In the genomic region with DNA sequence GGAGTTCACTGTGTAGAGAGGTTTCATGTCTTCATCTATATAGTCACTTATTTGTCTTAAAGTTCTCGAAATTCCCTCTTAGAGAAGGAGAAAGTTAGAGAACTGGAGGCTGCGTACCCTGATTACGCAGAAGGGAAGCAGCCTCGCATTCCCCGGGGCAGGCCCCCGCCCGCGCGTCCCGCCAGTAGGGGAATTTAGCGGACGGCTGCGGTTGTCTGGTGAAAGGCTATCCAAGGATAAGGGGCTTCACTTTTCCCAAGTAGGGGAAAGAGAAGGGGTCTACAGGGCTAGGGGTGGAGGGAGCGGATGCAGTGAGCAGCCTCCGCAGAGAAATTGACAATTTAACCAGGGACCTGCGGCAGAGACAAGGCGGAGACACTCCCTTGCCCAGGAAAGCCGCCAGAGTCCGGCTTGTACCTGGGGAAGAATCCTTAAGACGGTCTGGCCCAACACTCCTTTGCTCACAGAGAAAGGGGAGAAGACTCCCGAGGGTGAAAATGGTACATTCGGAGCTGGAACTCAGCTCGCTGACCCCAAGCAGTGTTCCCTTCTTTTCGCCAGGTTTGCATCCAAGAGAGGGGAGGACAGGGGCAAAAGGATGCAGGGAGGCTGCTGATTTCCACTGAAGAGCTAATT, we compare ENCODE assay signal across 9 cellular contexts. TPM values are rescaled to one million over a fixed set of nuclear protein-coding genes. Genes with fewer than 3 reads are reported as not detected.
DNase-seq lines count a peak whose midpoint lies in the region; ATAC-seq lines count a peak whose summit lies in the region.
"Had no signal": no experiment of that assay in that cellular context is flagged by ENCODE, and none has a peak within 500 bp of the region (broad histone marks: within the 10 kb centered on the region; RNA-seq: fewer than 3 reads in every experiment).

No MANE protein-coding gene starts in this region.

- H3K27ac ChIP-seq in iPS DF 6.9 (ENCODE audit: low read length): no peak overlapping the region
- H3K27ac ChIP-seq in rectal smooth muscle tissue (ENCODE audit: low read depth, low read length): peak overlapping the region; percentile 96

- H3K27ac Mint-ChIP-seq in activated CD8-positive, alpha-beta memory T cell treated with anti-CD3 and anti-CD28 coated beads, Interleukin-2, amount 10 ng/mL, durations not matched to agents 7 days and 5 days: no peak overlapping the region

- CTCF ChIA-PET in activated CD8-positive, alpha-beta memory T cell treated with anti-CD3 and anti-CD28 coated beads, Interleukin-2, amount 10 ng/mL, durations not matched to agents 7 days and 5 days (lab: Charles Lee): no interaction called here

- H3K27me3 ChIP-seq in iPS DF 6.9 (ENCODE audit: control insufficient read depth, insufficient read depth, low read length) (peaks cover 37% of the 10 kb centered on the region), rectal smooth muscle tissue (ENCODE audit: control insufficient read depth, insufficient read depth, low read length) (no peaks in the 10 kb centered on the region)

- H3K4me1 ChIP-seq in iPS DF 6.9 (ENCODE audit: control insufficient read depth, insufficient read depth, low read length) (no peaks in the 10 kb centered on the region; the same call in 1 of the 2 replicates), rectal smooth muscle tissue (ENCODE audit: control insufficient read depth, insufficient read depth, low read length) (peaks cover 8% of the 10 kb centered on the region)

- peak overlapping the region; percentile 87 for H3K9ac ChIP-seq in rectal smooth muscle tissue (ENCODE audit: low read length)

- H3K36me3 Mint-ChIP-seq in activated CD8-positive, alpha-beta memory T cell treated with anti-CD3 and anti-CD28 coated beads, Interleukin-2, amount 10 ng/mL, durations not matched to agents 7 days and 5 days: no peaks in the 10 kb centered on the region

- no peak overlapping the region for H3K4me3 Mint-ChIP-seq in activated CD8-positive, alpha-beta memory T cell treated with anti-CD3 and anti-CD28 coated beads, Interleukin-2, amount 10 ng/mL, durations not matched to agents 7 days and 5 days

- no CpG with 5 or more reads among the region's 24 CpGs for WGBS in iPS DF 6.9 (ENCODE audit: insufficient coverage, insufficient read length)

- H3K36me3 ChIP-seq in iPS DF 6.9 (ENCODE audit: control insufficient read depth, insufficient read depth, low read length): no peaks in the 10 kb centered on the region
- H3K36me3 ChIP-seq in rectal smooth muscle tissue (ENCODE audit: control insufficient read depth, insufficient read depth, low read length): no peaks in the 10 kb centered on the region

- no peaks in the 10 kb centered on the region for H3K4me1 Mint-ChIP-seq in activated CD8-positive, alpha-beta memory T cell treated with anti-CD3 and anti-CD28 coated beads, Interleukin-2, amount 10 ng/mL, durations not matched to agents 7 days and 5 days

- H3K4me3 ChIP-seq in iPS DF 6.9 (ENCODE audit: low read length) (peak overlapping the region; percentile 89), rectal smooth muscle tissue (ENCODE audit: low read length) (peak overlapping the region; percentile 90)
- H3K4me3 ChIP-seq: GM12878 had no signal

- H3K27me3 Mint-ChIP-seq in activated CD8-positive, alpha-beta memory T cell treated with anti-CD3 and anti-CD28 coated beads, Interleukin-2, amount 10 ng/mL, durations not matched to agents 7 days and 5 days: peaks cover 44% of the 10 kb centered on the region

- no peak for ATAC-seq in GM21526 (IDR thresholded peaks at IDR 0.05; ENCODE audit: low FRiP score, unreplicated experiment)
- no peak for ATAC-seq in activated CD8-positive, alpha-beta memory T cell treated with anti-CD3 and anti-CD28 coated beads, Interleukin-2, amount 10 ng/mL, durations not matched to agents 7 days and 5 days
- ATAC-seq: GM12878 had no signal

- DNase-seq in EH (ENCODE audit: low read depth) (peak; percentile 64), anterior cingulate cortex (lab: John Stamatoyannopoulos, UW) (peak in 31 of 58 donors; percentile 18 to 74 (median 52)), iPS DF 6.9 (ENCODE audit: low read depth, low spot score) (no peak), NCI-H1092 (lab: John Stamatoyannopoulos, UW) (no peak), foreskin melanocyte (no peak)
- DNase-seq in activated CD8-positive, alpha-beta memory T cell treated with anti-CD3 and anti-CD28 coated beads, Interleukin-2, amount 10 ng/mL, durations not matched to agents 7 days and 5 days: no peak

- no peaks in the 10 kb centered on the region for H3K9me3 ChIP-seq in iPS DF 6.9 (ENCODE audit: control insufficient read depth, insufficient read depth, low read length)

- H3K9me3 Mint-ChIP-seq in activated CD8-positive, alpha-beta memory T cell treated with anti-CD3 and anti-CD28 coated beads, Interleukin-2, amount 10 ng/mL, durations not matched to agents 7 days and 5 days (ENCODE audit: low read depth): peaks cover 2% of the 10 kb centered on the region

RNA-seq across cellular contexts. Expression of a gene that starts 1.0 kb away (rescaled TPM):
- total RNA-seq in activated CD8-positive, alpha-beta memory T cell treated with anti-CD3 and anti-CD28 coated beads, Interleukin-2, amount 10 ng/mL, durations not matched to agents 7 days and 5 days: under 1 TPM; 0.09 to 0.19 TPM

Comparison
In these comparisons a context has a peak if more than half of its experiments do, and no peak if none do; other contexts are left out.
1. DNase-seq: peak in EH (single experiment) and anterior cingulate cortex (31 of 58); none in iPS DF 6.9 (single experiment), activated CD8-positive, alpha-beta memory T cell treated with anti-CD3 and anti-CD28 coated beads, Interleukin-2, amount 10 ng/mL, durations not matched to agents 7 days and 5 days (single experiment), NCI-H1092 (single experiment) and foreskin melanocyte (single experiment).